Comparison of ENCODE assay signal across 12 cellular contexts in the genomic region with DNA sequence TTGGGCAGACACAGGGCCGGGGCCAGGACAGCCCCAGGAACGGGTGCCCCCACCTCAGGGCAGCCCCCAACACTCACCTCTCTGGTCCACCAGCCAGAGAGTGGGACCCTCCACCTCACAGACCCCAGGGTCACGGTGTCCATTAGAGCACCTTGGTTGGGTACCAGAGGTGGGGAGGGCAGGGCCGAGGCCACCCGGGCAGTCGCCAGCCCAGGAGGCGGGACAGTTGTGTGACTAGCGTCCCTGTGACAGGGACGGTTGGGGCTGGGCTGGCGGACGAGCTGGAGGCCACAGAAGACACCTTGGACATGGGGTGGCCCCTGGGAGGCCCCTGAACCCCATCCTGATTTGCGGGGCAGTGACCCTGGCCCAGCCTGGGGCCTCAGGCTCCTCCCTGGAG. TPM values are rescaled to one million over a fixed set of nuclear protein-coding genes. Genes with fewer than 3 reads are reported as not detected.
"Had no signal": no experiment of that assay in that cellular context is flagged by ENCODE, and none has a peak within 500 bp of the region (broad histone marks: within the 10 kb centered on the region; RNA-seq: fewer than 3 reads in every experiment).

No MANE protein-coding gene starts in this region.

- DNase-seq: GM23248, GOT3, H9, HCEC 1CT, Karpas-422, KBM-7 had no signal

- H3K4me2 ChIP-seq: KMS-11 had no signal

- H3K27ac ChIP-seq: GM23248, HL-60, KMS-11 had no signal

- H3K4me3 ChIP-seq: GM23248 had no signal

- H2AFZ ChIP-seq: GM23248 had no signal

- ATAC-seq: HepG2 had no signal

- H3K9ac ChIP-seq: GM23248, KMS-11 had no signal

RNA-seq across cellular contexts. Expression of a gene that starts 11.7 kb away (rescaled TPM):
- total RNA-seq: GM23248, H4, H9, HT1080 had no signal
- polyA plus RNA-seq: GM23248, HepG2, IgD-negative memory B cell had no signal

RNA-seq across cellular contexts. Expression of a gene that starts 35.2 kb away (rescaled TPM):
- total RNA-seq: GM23248, H4, HT1080 had no signal
- polyA plus RNA-seq: GM23248, IgD-negative memory B cell had no signal

RNA-seq across cellular contexts. Expression of a gene that starts 45.2 kb away (rescaled TPM):
- total RNA-seq: HT1080 had no signal
- polyA plus RNA-seq: GM23248, IgD-negative memory B cell had no signal
